15 cellular contexts compared by ENCODE assay signal in genomic region chr10:130814610-130815009, GRCh38.
DNase-seq lines count a peak whose midpoint lies in the region; ATAC-seq, FAIRE-seq and TF ChIP-seq lines count a peak whose summit lies in the region.
"Had no signal": no experiment of that assay in that cellular context is flagged by ENCODE, and none has a peak within 500 bp of the region (broad histone marks: within the 10 kb centered on the region; RNA-seq: fewer than 3 reads in every experiment).

No MANE protein-coding gene starts in this region.

- no peaks in the 10 kb centered on the region for H3K9me3 ChIP-seq in kidney (ENCODE audit: control insufficient read depth in 1 of 2, low read length in 2 of 2)
- no peaks in the 10 kb centered on the region for H3K9me3 ChIP-seq in neuronal stem cell (replicated peaks in 1 of 2; ENCODE audit: control insufficient read depth in 2 of 2, insufficient read depth in 1 of 2, low read depth in 1 of 2, low read length in 2 of 2)
- H3K9me3 ChIP-seq: A549 had no signal

- H3K4me1 ChIP-seq in kidney (ENCODE audit: control insufficient read depth in 1 of 2, insufficient read depth in 1 of 2, low read depth in 1 of 2, low read length in 2 of 2): no peaks in the 10 kb centered on the region
- H3K4me1 ChIP-seq in neuronal stem cell (ENCODE audit: control insufficient read depth in 2 of 2, insufficient read depth in 1 of 2, low read depth in 1 of 2, low read length in 2 of 2): peaks cover 0 to 10% of the 10 kb centered on the region in 2 donors
- H3K4me1 ChIP-seq: A549 had no signal

- H3K79me1 ChIP-seq in neuronal stem cell (ENCODE audit: low read depth, low read length): no peaks in the 10 kb centered on the region

- DNase-seq in H7 (peak; percentile 2), coronary artery (ENCODE audit: low spot score) (peak; percentile 52), kidney (peak; percentile 28), neuronal stem cell (ENCODE audit: low spot score) (no peak), hepatic stellate cell (ENCODE audit: low spot score) (no peak), SW480 (ENCODE audit: low spot score) (no peak), NCI-H2227 (lab: John Stamatoyannopoulos, UW; ENCODE audit: unreplicated experiment) (no peak)
- DNase-seq: CD8-positive, alpha-beta T cell; COR-L47; DND-41; GDM1 had no signal

- H3K18ac ChIP-seq in neuronal stem cell (ENCODE audit: low read length): peak overlapping the region; percentile 33

- H2BK5ac ChIP-seq in neuronal stem cell (ENCODE audit: low read length): no peak overlapping the region

- TF ChIP-seq CTCF in coronary artery (IDR thresholded peaks at IDR 0.05) (no peak), kidney (IDR thresholded peaks at IDR 0.05; ENCODE audit: borderline replicate concordance, extremely low read depth, insufficient read depth) (no peak)

- H3K14ac ChIP-seq in neuronal stem cell (ENCODE audit: low read length): no peak overlapping the region

- ATAC-seq in GM19395 (IDR thresholded peaks at IDR 0.05; ENCODE audit: unreplicated experiment): no peak
- ATAC-seq: A549; CD8-positive, alpha-beta T cell; HCT116 had no signal

- no peak overlapping the region for H3K4ac ChIP-seq in neuronal stem cell (ENCODE audit: low read length)

- no peak overlapping the region for H3K4me2 ChIP-seq in neuronal stem cell (ENCODE audit: insufficient read depth, low read length, poor library complexity, severe bottlenecking)
- H3K4me2 ChIP-seq: A549 had no signal

- H3K36me3 ChIP-seq in H7 (replicated peaks; ENCODE audit: control insufficient read depth, insufficient read depth, low read length): no peaks in the 10 kb centered on the region
- no peaks in the 10 kb centered on the region for H3K36me3 ChIP-seq in kidney (ENCODE audit: control insufficient read depth in 1 of 2, insufficient read depth in 2 of 2, low read length in 2 of 2)
- H3K36me3 ChIP-seq in neuronal stem cell (replicated peaks in 1 of 2; ENCODE audit: control insufficient read depth in 2 of 2, insufficient read depth in 2 of 2, low read length in 2 of 2): no peaks in the 10 kb centered on the region

- H4K91ac ChIP-seq in neuronal stem cell (ENCODE audit: low read depth, low read length, poor library complexity): no peak overlapping the region

- intact Hi-C loops in kidney (cut with DNase I): no loop called here

- H2AK5ac ChIP-seq in neuronal stem cell (ENCODE audit: low read depth, low read length): no peak overlapping the region

- H3K23ac ChIP-seq in neuronal stem cell (ENCODE audit: low read depth, low read length, poor library complexity): no peak overlapping the region

- FAIRE-seq in kidney (lab: Jason Lieb, UNC): no peak
- FAIRE-seq: A549, GM12892 had no signal

- H3K4me3 ChIP-seq in H7 (ENCODE audit: insufficient read depth, low read depth, low read length) (no peak overlapping the region), coronary artery (no peak overlapping the region), kidney (ENCODE audit: low read length in 2 of 2) (no peak overlapping the region), neuronal stem cell (ENCODE audit: low read length in 2 of 2) (no peak overlapping the region)
- H3K4me3 ChIP-seq: A549 had no signal

- no peak overlapping the region for H4K8ac ChIP-seq in neuronal stem cell (ENCODE audit: low read depth, low read length)

- H3K27ac ChIP-seq in coronary artery (no peak overlapping the region), kidney (ENCODE audit: low read depth in 2 of 2, low read length in 2 of 2) (no peak overlapping the region), neuronal stem cell (replicated peaks; ENCODE audit: low read length) (no peak overlapping the region)
- H3K27ac ChIP-seq: A549 had no signal

- H2BK15ac ChIP-seq in neuronal stem cell (ENCODE audit: low read length): no peak overlapping the region

- H2AFZ ChIP-seq in neuronal stem cell (ENCODE audit: low read length): no peak overlapping the region

- no CpG with 5 or more reads among the region's 7 CpGs for WGBS in neuronal stem cell (ENCODE audit: extremely low coverage in 2 of 2, insufficient read length in 2 of 2, insufficient replicate concordance in 1 of 2), 2 donors

- no peak overlapping the region for H2BK12ac ChIP-seq in neuronal stem cell (ENCODE audit: low read length)

- H3K9ac ChIP-seq in kidney (ENCODE audit: low read length in 2 of 2) (no peak overlapping the region), neuronal stem cell (ENCODE audit: low read depth, low read length, poor library complexity) (no peak overlapping the region)

- H3K27me3 ChIP-seq in H7 (ENCODE audit: control insufficient read depth, insufficient read depth, low read length) (no peaks in the 10 kb centered on the region), neuronal stem cell (ENCODE audit: control insufficient read depth in 3 of 3, insufficient read depth in 3 of 3, low read depth in 1 of 3, low read length in 3 of 3) (no peaks in the 10 kb centered on the region)

- H2BK120ac ChIP-seq in neuronal stem cell (ENCODE audit: low read depth, low read length): no peak overlapping the region

Comparison
In these comparisons a context has a peak if more than half of its experiments do, and no peak if none do; other contexts are left out.
1. DNase-seq: peak in H7 (single experiment), coronary artery (single experiment) and kidney (single experiment); none in neuronal stem cell (single experiment), hepatic stellate cell (single experiment), SW480 (single experiment) and NCI-H2227 (single experiment).